Comparison of ENCODE assay signal across 25 cellular contexts in the genomic region with DNA sequence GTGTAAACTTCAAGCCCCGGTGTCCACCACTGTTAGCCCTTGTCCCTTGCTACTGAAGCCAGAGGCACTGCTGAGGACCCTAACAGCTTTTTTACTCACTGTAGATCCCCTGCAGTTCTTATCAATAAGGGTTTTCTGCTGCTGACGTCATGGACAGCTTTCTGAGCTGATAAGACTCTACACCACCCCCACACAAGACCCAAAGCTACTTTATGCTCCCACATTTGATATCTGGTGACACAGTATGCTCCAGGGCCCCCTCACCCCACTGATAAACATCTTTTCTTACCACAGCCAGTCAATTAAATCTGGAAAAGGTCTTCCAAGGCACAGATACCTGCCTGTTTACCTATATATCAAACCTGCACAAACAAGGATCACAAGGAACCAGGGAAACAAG.
"Had no signal": no experiment of that assay in that cellular context is flagged by ENCODE, and none has a peak within 500 bp of the region (broad histone marks: within the 10 kb centered on the region; RNA-seq: fewer than 3 reads in every experiment).

No MANE protein-coding gene starts in this region.

- H3K4me3 Mint-ChIP-seq: activated CD8-positive, alpha-beta T cell treated with anti-CD3 and anti-CD28 coated beads, Interleukin-2, amount 10 ng/mL, durations not matched to agents 7 days and 5 days; activated naive CD8-positive, alpha-beta T cell treated with anti-CD3 and anti-CD28 coated beads, Interleukin-2, amount 10 ng/mL, durations not matched to agents 7 days and 5 days; T-helper 1 cell treated with Interleukin-12 subunit alpha and Interleukin-12 subunit beta and Interleukin-4 antibody, amounts not matched to agents 30 μg/mL and 1 μg/mL, for 36 hours; WTC11 had no signal

- H3K9me3 Mint-ChIP-seq: activated naive CD8-positive, alpha-beta T cell treated with anti-CD3 and anti-CD28 coated beads, Interleukin-2, amount 10 ng/mL, durations not matched to agents 7 days and 5 days; T-helper 1 cell treated with Interleukin-12 subunit alpha and Interleukin-12 subunit beta and Interleukin-4 antibody, amounts not matched to agents 30 μg/mL and 1 μg/mL, for 36 hours had no signal

- ATAC-seq: activated CD8-positive, alpha-beta T cell treated with anti-CD3 and anti-CD28 coated beads, Interleukin-2, amount 10 ng/mL, durations not matched to agents 7 days and 5 days had no signal

- H3K9me3 ChIP-seq: adrenal gland, SJSA1 had no signal

- H3K36me3 ChIP-seq: adrenal gland, Peyer's patch, SJSA1 had no signal

- H3K27ac Mint-ChIP-seq: activated CD8-positive, alpha-beta T cell treated with anti-CD3 and anti-CD28 coated beads, Interleukin-2, amount 10 ng/mL, durations not matched to agents 7 days and 5 days; activated naive CD8-positive, alpha-beta T cell treated with anti-CD3 and anti-CD28 coated beads, Interleukin-2, amount 10 ng/mL, durations not matched to agents 7 days and 5 days; T-helper 1 cell treated with Interleukin-12 subunit alpha and Interleukin-12 subunit beta and Interleukin-4 antibody, amounts not matched to agents 30 μg/mL and 1 μg/mL, for 36 hours; WTC11 had no signal

- H3K36me3 Mint-ChIP-seq: activated naive CD8-positive, alpha-beta T cell treated with anti-CD3 and anti-CD28 coated beads, Interleukin-2, amount 10 ng/mL, durations not matched to agents 7 days and 5 days had no signal

- H3K27ac ChIP-seq: adrenal gland, Peyer's patch, SJSA1 had no signal

- H3K27me3 Mint-ChIP-seq: activated naive CD8-positive, alpha-beta T cell treated with anti-CD3 and anti-CD28 coated beads, Interleukin-2, amount 10 ng/mL, durations not matched to agents 7 days and 5 days had no signal

- H3K4me3 ChIP-seq: adrenal gland, Peyer's patch, SJSA1 had no signal

- DNase-seq: activated CD4-positive, alpha-beta T cell treated with anti-CD3 and anti-CD28 coated beads for 48 hours; activated CD4-positive, alpha-beta T cell treated with anti-CD3 and anti-CD28 coated beads, Interleukin-2, amount 50 U/mL, for 4 hours; activated CD4-positive, CD25-positive, alpha-beta regulatory T cell treated with anti-CD3 and anti-CD28 coated beads, Interleukin-2, amount 50 U/mL, for 72 hours; activated CD8-positive, alpha-beta memory T cell treated with anti-CD3 and anti-CD28 coated beads, Interleukin-2, amount 50 U/mL, for 48 hours; activated CD8-positive, alpha-beta T cell treated with anti-CD3 and anti-CD28 coated beads, Interleukin-2, amount 10 ng/mL, durations not matched to agents 7 days and 5 days; activated naive CD4-positive, alpha-beta T cell treated with anti-CD3 and anti-CD28 coated beads, Interleukin-2, amount 50 U/mL, for 16 hours; activated naive CD8-positive, alpha-beta T cell treated with anti-CD3 and anti-CD28 coated beads, Interleukin-2, amount 10 ng/mL, durations not matched to agents 7 days and 5 days; activated T-cell treated with anti-CD3 and anti-CD28 coated beads, Interleukin-2, amount 50 U/mL, for 1 hour; adrenal gland; anterior cingulate cortex; Karpas-422; MM.1S; NCI-H1105; NCI-H1436; NCI-H1694 treated with DMSO at 0.1 percent for 48 hours; NCI-H2029 treated with DMSO at 0.1 percent for 48 hours; NCI-H510A treated with DMSO at 0.1 percent for 48 hours; NCI-H69; NK-92 treated with Interleukin-12 subunit alpha and Interleukin-12 subunit beta, amount 100 ng/mL, for 24 hours; Peyer's patch; SHP77; T1000 had no signal

- H3K27me3 ChIP-seq: adrenal gland, Peyer's patch, SJSA1 had no signal

- H3K4me1 ChIP-seq: adrenal gland, Peyer's patch, SJSA1 had no signal

- H3K4me1 Mint-ChIP-seq: activated naive CD8-positive, alpha-beta T cell treated with anti-CD3 and anti-CD28 coated beads, Interleukin-2, amount 10 ng/mL, durations not matched to agents 7 days and 5 days had no signal
